In genomic region chr11:129444274-129444673, GRCh38 we compare ENCODE assay signal across 3 cellular contexts.
TF ChIP-seq lines count a peak whose summit lies in the region.

No MANE protein-coding gene starts in this region.

TF ChIP-seq in A549, 52 proteins besides CTCF, POLR2A, EP300 and RAD21:
- TF ChIP-seq HEYL (CRISPR knock-in tag; IDR thresholded peaks at IDR 0.05) (no peak), MAFK (IDR thresholded peaks at IDR 0.05; ENCODE audit: partially characterized antibody) (peak; percentile 91), NFE2L2 (conservative IDR thresholded peaks at IDR 0.05; ENCODE audit: low read length) (0 out of 2 replicates have a peak, but pooled peaks have one; percentile 9)

TF ChIP-seq in IMR-90, 13 proteins besides CTCF, POLR2A, EP300 and RAD21:
- TF ChIP-seq MAFK (IDR thresholded peaks at IDR 0.05; ENCODE audit: low read depth, low read length) (peak; percentile 95), MAZ (IDR thresholded peaks at IDR 0.05; ENCODE audit: borderline replicate concordance, low read depth, low read length) (no peak), FOS (IDR thresholded peaks at IDR 0.05; ENCODE audit: low read depth, low read length) (no peak), CHD1 (IDR thresholded peaks at IDR 0.05; ENCODE audit: low read depth, low read length) (no peak), NFE2L2 (IDR thresholded peaks at IDR 0.05; ENCODE audit: low read depth, low read length) (peak; percentile 52; the same call in 1 of the 2 replicates), RCOR1 (IDR thresholded peaks at IDR 0.05; ENCODE audit: insufficient replicate concordance, low read length) (no peak), MXI1 (IDR thresholded peaks at IDR 0.05; ENCODE audit: borderline replicate concordance, low read depth, low read length) (no peak), BHLHE40 (IDR thresholded peaks at IDR 0.05; ENCODE audit: low read depth, low read length) (no peak), USF2 (IDR thresholded peaks at IDR 0.05; ENCODE audit: low read depth, low read length) (no peak), SMC3 (IDR thresholded peaks at IDR 0.05; ENCODE audit: low read depth, low read length) (no peak), CEBPB (IDR thresholded peaks at IDR 0.05; ENCODE audit: low read depth, low read length) (no peak), RFX5 (IDR thresholded peaks at IDR 0.05; ENCODE audit: low read depth, low read length) (no peak)
- TF ChIP-seq, protein P1, sequence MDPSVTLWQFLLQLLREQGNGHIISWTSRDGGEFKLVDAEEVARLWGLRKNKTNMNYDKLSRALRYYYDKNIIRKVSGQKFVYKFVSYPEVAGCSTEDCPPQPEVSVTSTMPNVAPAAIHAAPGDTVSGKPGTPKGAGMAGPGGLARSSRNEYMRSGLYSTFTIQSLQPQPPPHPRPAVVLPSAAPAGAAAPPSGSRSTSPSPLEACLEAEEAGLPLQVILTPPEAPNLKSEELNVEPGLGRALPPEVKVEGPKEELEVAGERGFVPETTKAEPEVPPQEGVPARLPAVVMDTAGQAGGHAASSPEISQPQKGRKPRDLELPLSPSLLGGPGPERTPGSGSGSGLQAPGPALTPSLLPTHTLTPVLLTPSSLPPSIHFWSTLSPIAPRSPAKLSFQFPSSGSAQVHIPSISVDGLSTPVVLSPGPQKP (IDR thresholded peaks at IDR 0.05; ENCODE audit: borderline replicate concordance, low read depth, low read length) = no peak

TF ChIP-seq in H1, 55 proteins besides CTCF, POLR2A, EP300 and RAD21:
- peak; percentile 72; the same call in 1 of the 2 replicates for TF ChIP-seq MAFK (IDR thresholded peaks at IDR 0.05; ENCODE audit: low read depth, low read length)
- TF ChIP-seq E2F6 (IDR thresholded peaks at IDR 0.05) = no peak
